ENCODE assay signal across 2 cellular contexts in genomic region chr17:27977751-27978688, GRCh38.
TF ChIP-seq lines count a peak whose summit lies in the region.

No MANE protein-coding gene starts in this region.

TF ChIP-seq in GM23338, 12 proteins besides CTCF, POLR2A, EP300 and RAD21 (continued from another document):
- TF ChIP-seq REST (IDR thresholded peaks at IDR 0.05; ENCODE audit: unreplicated experiment) (no peak), NANOG (IDR thresholded peaks at IDR 0.05; ENCODE audit: borderline replicate concordance) (no peak)

TF ChIP-seq in endothelial cell of umbilical vein, 7 proteins besides CTCF, POLR2A, EP300 and RAD21 (continued from another document):
- TF ChIP-seq, protein P1, sequence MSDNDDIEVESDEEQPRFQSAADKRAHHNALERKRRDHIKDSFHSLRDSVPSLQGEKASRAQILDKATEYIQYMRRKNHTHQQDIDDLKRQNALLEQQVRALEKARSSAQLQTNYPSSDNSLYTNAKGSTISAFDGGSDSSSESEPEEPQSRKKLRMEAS (IDR thresholded peaks at IDR 0.05; ENCODE audit: insufficient read depth, insufficient read length), result no peak
- TF ChIP-seq MYC (IDR thresholded peaks at IDR 0.05; ENCODE audit: low read depth, low read length) (no peak), JUN (IDR thresholded peaks at IDR 0.05; ENCODE audit: borderline replicate concordance, insufficient read depth, insufficient read length, low read depth) (no peak)
